In the genomic region with DNA sequence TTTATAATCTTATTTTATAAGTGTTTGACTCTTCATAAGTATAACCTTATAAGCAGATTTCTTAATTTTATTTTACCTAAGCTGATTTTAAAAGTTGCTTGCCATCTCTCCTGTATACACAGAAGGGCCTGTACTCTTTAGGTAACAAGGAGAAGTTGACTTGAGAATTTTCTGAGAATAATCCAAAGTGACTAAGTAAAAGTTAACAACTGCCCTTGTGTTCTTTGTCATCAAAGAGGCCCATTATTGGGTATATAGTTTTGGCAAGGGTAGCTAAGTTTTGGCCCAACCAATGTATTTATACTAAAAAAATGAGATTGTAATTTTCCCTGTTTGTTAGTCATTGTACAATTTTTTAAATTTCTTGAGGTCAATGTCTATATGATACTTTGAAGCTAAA, we compare ENCODE assay signal across 12 cellular contexts. TPM values are rescaled to one million over a fixed set of nuclear protein-coding genes. Genes with fewer than 3 reads are reported as not detected.
DNase-seq lines count a peak whose midpoint lies in the region; ATAC-seq and TF ChIP-seq lines count a peak whose summit lies in the region.
"Had no signal": no experiment of that assay in that cellular context is flagged by ENCODE, and none has a peak within 500 bp of the region (broad histone marks: within the 10 kb centered on the region; RNA-seq: fewer than 3 reads in every experiment).

No MANE protein-coding gene starts in this region.

- DNase-seq in T-helper 1 cell, result no peak
- DNase-seq in NB4 (ENCODE audit: low read depth), result peak; percentile 33
- no peak for DNase-seq in central memory CD8-positive, alpha-beta T cell (ENCODE audit: low spot score in 2 of 2)
- no peak for DNase-seq in stimulated activated naive B cell treated with anti-CD40 and anti-IgM and Interleukin-4, amounts not matched to agents 10 μg/mL and 1 μg/mL and 100 μg/mL, for 72 hours
- no peak for DNase-seq in GM23248
- no peak for DNase-seq in NCI-H446 treated with DMSO at 0.1 percent for 48 hours (lab: John Stamatoyannopoulos, UW)
- DNase-seq in left colon, result no peak
- DNase-seq: NCI-H510A had no signal

- no peaks in the 10 kb centered on the region for H4K20me1 ChIP-seq in GM23248 (ENCODE audit: insufficient read depth)

- no peak for ATAC-seq in central memory CD8-positive, alpha-beta T cell (replicated peaks; ENCODE audit: extremely low read depth, poor library complexity, severe bottlenecking)
- ATAC-seq in stimulated activated naive B cell treated with anti-CD40 and anti-IgM and Interleukin-4, amounts not matched to agents 10 μg/mL and 1 μg/mL and 100 μg/mL, for 72 hours (replicated peaks), result no peak
- ATAC-seq in left colon, result no peak

- no peak overlapping the region for H2AFZ ChIP-seq in GM23248

- H3K4me3 Mint-ChIP-seq in T-helper 1 cell treated with Interleukin-12 subunit alpha and Interleukin-12 subunit beta and Interleukin-4 antibody, amounts not matched to agents 30 μg/mL and 1 μg/mL, for 36 hours, result peak overlapping the region; percentile 99
- H3K4me3 Mint-ChIP-seq in central memory CD8-positive, alpha-beta T cell, result peak overlapping the region; percentile 80
- peak overlapping the region; percentile 90 to 92 for H3K4me3 Mint-ChIP-seq in stimulated activated naive B cell treated with anti-CD40 and anti-IgM and Interleukin-4, amounts not matched to agents 10 μg/mL and 1 μg/mL and 100 μg/mL, for 72 hours

- TF ChIP-seq CTCF in NB4 (IDR thresholded peaks at IDR 0.05; ENCODE audit: low read depth, low read length), result no peak

- intact Hi-C loops in left colon (cut with DNase I, micrococcal nuclease), result no loop called here

- no peaks in the 10 kb centered on the region for H3K9me3 Mint-ChIP-seq in T-helper 1 cell treated with Interleukin-12 subunit alpha and Interleukin-12 subunit beta and Interleukin-4 antibody, amounts not matched to agents 30 μg/mL and 1 μg/mL, for 36 hours
- no peaks in the 10 kb centered on the region for H3K9me3 Mint-ChIP-seq in central memory CD8-positive, alpha-beta T cell
- H3K9me3 Mint-ChIP-seq in stimulated activated naive B cell treated with anti-CD40 and anti-IgM and Interleukin-4, amounts not matched to agents 10 μg/mL and 1 μg/mL and 100 μg/mL, for 72 hours, result no peaks in the 10 kb centered on the region

- H3K36me3 ChIP-seq in GM23248 (ENCODE audit: low read depth), result no peaks in the 10 kb centered on the region

- H3K4me2 ChIP-seq in GM23248 (ENCODE audit: unreplicated experiment), result no peak overlapping the region

- no peaks in the 10 kb centered on the region for H3F3A ChIP-seq in GM23248 (ENCODE audit: insufficient read depth)

- H3K27ac ChIP-seq in GM23248, result no peak overlapping the region

- peaks cover 24% of the 10 kb centered on the region for H3K27me3 ChIP-seq in GM23248 (replicated peaks; ENCODE audit: insufficient read depth)

- peak overlapping the region; percentile 98 for H3K27ac Mint-ChIP-seq in T-helper 1 cell treated with Interleukin-12 subunit alpha and Interleukin-12 subunit beta and Interleukin-4 antibody, amounts not matched to agents 30 μg/mL and 1 μg/mL, for 36 hours
- peak overlapping the region; percentile 97 for H3K27ac Mint-ChIP-seq in central memory CD8-positive, alpha-beta T cell (ENCODE audit: low read depth)
- peak overlapping the region; percentile 91 for H3K27ac Mint-ChIP-seq in stimulated activated naive B cell treated with anti-CD40 and anti-IgM and Interleukin-4, amounts not matched to agents 10 μg/mL and 1 μg/mL and 100 μg/mL, for 72 hours

- no peaks in the 10 kb centered on the region for H3K4me1 ChIP-seq in GM23248 (ENCODE audit: insufficient read depth)

- H3K4me3 ChIP-seq in NB4 (ENCODE audit: low read depth, low read length), result peak overlapping the region; percentile 90
- H3K4me3 ChIP-seq in GM23248, result no peak overlapping the region
- H3K4me3 ChIP-seq: coronary artery had no signal

- H3K27me3 Mint-ChIP-seq in T-helper 1 cell treated with Interleukin-12 subunit alpha and Interleukin-12 subunit beta and Interleukin-4 antibody, amounts not matched to agents 30 μg/mL and 1 μg/mL, for 36 hours (ENCODE audit: low read depth), result no peaks in the 10 kb centered on the region
- H3K27me3 Mint-ChIP-seq in central memory CD8-positive, alpha-beta T cell, result no peaks in the 10 kb centered on the region
- H3K27me3 Mint-ChIP-seq in stimulated activated naive B cell treated with anti-CD40 and anti-IgM and Interleukin-4, amounts not matched to agents 10 μg/mL and 1 μg/mL and 100 μg/mL, for 72 hours, result no peaks in the 10 kb centered on the region

- no peak for TF ChIP-seq POLR2A in NB4 (IDR thresholded peaks at IDR 0.05; ENCODE audit: extremely low read depth, insufficient read length)

- H3K79me2 ChIP-seq in GM23248 (ENCODE audit: insufficient read depth), result no peaks in the 10 kb centered on the region

- H3K4me1 Mint-ChIP-seq in T-helper 1 cell treated with Interleukin-12 subunit alpha and Interleukin-12 subunit beta and Interleukin-4 antibody, amounts not matched to agents 30 μg/mL and 1 μg/mL, for 36 hours (ENCODE audit: low read depth), result peaks cover 60% of the 10 kb centered on the region
- peaks cover 77% of the 10 kb centered on the region for H3K4me1 Mint-ChIP-seq in central memory CD8-positive, alpha-beta T cell
- H3K4me1 Mint-ChIP-seq in stimulated activated naive B cell treated with anti-CD40 and anti-IgM and Interleukin-4, amounts not matched to agents 10 μg/mL and 1 μg/mL and 100 μg/mL, for 72 hours, result peaks cover 34 to 53% of the 10 kb centered on the region in 2 donors

- H3K36me3 Mint-ChIP-seq in T-helper 1 cell treated with Interleukin-12 subunit alpha and Interleukin-12 subunit beta and Interleukin-4 antibody, amounts not matched to agents 30 μg/mL and 1 μg/mL, for 36 hours (ENCODE audit: low read depth), result peaks cover 44% of the 10 kb centered on the region
- H3K36me3 Mint-ChIP-seq in central memory CD8-positive, alpha-beta T cell (ENCODE audit: insufficient read depth), result peaks cover 52% of the 10 kb centered on the region
- peaks cover 45 to 52% of the 10 kb centered on the region in 2 donors for H3K36me3 Mint-ChIP-seq in stimulated activated naive B cell treated with anti-CD40 and anti-IgM and Interleukin-4, amounts not matched to agents 10 μg/mL and 1 μg/mL and 100 μg/mL, for 72 hours

- in situ Hi-C loops in GM23248 (cut with MboI), result no loop called here

- no peaks in the 10 kb centered on the region for H3K9me3 ChIP-seq in GM23248 (ENCODE audit: low read depth)

- no peak overlapping the region for H3K9ac ChIP-seq in GM23248

- H3K9me2 ChIP-seq in GM23248 (ENCODE audit: insufficient read depth), result no peaks in the 10 kb centered on the region

RNA-seq across cellular contexts. Expression of a gene that starts 3.2 kb away (rescaled TPM):
- not detected in 2 replicates for total RNA-seq in GM23248 (2014; rRNA removed; shearing (Covaris generic))
- polyA plus RNA-seq in GM23248 (2016; fragmentation: Nextera tagmentation; extraction: Ambion mirVana), result 0.64 and 1.3 TPM in 2 replicates
- total RNA-seq in left colon, result 10 to 100 TPM in 1 of 2 donors, 1 to 10 TPM in 1; 9.4 to 33.4 TPM
- total RNA-seq: myocyte had no signal

RNA-seq across cellular contexts. Expression of a gene that starts 32.9 kb away (rescaled TPM):
- not detected in 2 replicates for total RNA-seq in GM23248 (2014; rRNA removed; shearing (Covaris generic))
- polyA plus RNA-seq in GM23248 (2016; fragmentation: Nextera tagmentation; extraction: Ambion mirVana), result not detected in 2 replicates
- not detected for total RNA-seq in left colon
- total RNA-seq: M059J, myocyte had no signal

Comparison
In these comparisons a context has a peak if more than half of its experiments do, and no peak if none do; other contexts are left out.
1. RNA of a gene that starts 3.2 kb away (total RNA-seq): 9.4 to 33.4 TPM in left colon; not detected in GM23248; every median in the first group is over 10 times any median in the second.
2. Peak in every context shown above with its lines, with median percentiles within 50 percentile points of each other: H3K27ac Mint-ChIP-seq and H3K4me3 Mint-ChIP-seq.